ENCODE assay signal across 1 cellular context in genomic region chr15:44298878-44299277, GRCh38.
A peak's percentile ranks its signal among the peaks of the same experiment; 100 is the strongest.
TF ChIP-seq lines count a peak whose summit lies in the region.

No MANE protein-coding gene starts in this region.

TF ChIP-seq in K562, 482 proteins besides CTCF, POLR2A, EP300 and RAD21:
- TF ChIP-seq AFF1 (IDR thresholded peaks at IDR 0.05; ENCODE audit: low read depth in 1 of 2, partially characterized antibody in 2 of 2) (no peak), CTCFL (IDR thresholded peaks at IDR 0.05; ENCODE audit: borderline replicate concordance, insufficient read depth, low read depth, low read length, poor library complexity, severe bottlenecking) (peak; percentile 74), ZNF592 (IDR thresholded peaks at IDR 0.05) (0 out of 2 replicates have a peak, but pooled peaks have one; percentile 46)
